ENCODE assay signal across 15 cellular contexts in the genomic region with DNA sequence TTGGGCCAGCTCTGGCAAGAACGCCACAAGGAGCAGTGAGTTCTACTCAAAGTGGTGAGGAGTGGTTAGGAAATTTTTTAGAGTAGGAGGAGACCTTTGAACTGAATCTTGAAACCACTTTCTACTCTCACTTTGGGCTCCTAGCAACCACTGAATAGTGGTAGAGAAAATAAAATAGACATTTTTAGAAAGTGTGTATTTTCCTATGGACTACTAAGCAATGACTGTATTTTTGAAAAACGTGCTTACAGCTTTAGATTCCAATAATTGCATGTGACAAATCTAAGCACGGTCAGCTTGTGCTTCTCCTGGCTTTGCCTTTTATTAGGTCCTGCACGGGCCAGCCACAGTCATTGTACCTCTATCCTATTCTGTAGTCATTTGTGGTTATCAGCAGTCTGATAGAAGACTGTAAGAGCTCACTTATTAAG. TPM values are rescaled to one million over a fixed set of nuclear protein-coding genes. Genes with fewer than 3 reads are reported as not detected.
A peak's percentile ranks its signal among the peaks of the same experiment; 100 is the strongest.
DNase-seq lines count a peak whose midpoint lies in the region; ATAC-seq and TF ChIP-seq lines count a peak whose summit lies in the region.
"Had no signal": no experiment of that assay in that cellular context is flagged by ENCODE, and none has a peak within 500 bp of the region (broad histone marks: within the 10 kb centered on the region; RNA-seq: fewer than 3 reads in every experiment).

No MANE protein-coding gene starts in this region.

- ATAC-seq in Right ventricle myocardium superior (ENCODE audit: poor library complexity): no peak
- ATAC-seq in HG02981 (IDR thresholded peaks at IDR 0.05; ENCODE audit: unreplicated experiment): peak; percentile 52
- ATAC-seq: HCT116 had no signal

- H3K4me1 ChIP-seq in left ventricle myocardium inferior: peaks cover 69% of the 10 kb centered on the region
- H3K4me1 ChIP-seq in uterus: no peaks in the 10 kb centered on the region

- H3K27me3 Mint-ChIP-seq in activated CD4-positive, alpha-beta T cell treated with anti-CD3 and anti-CD28 coated beads, Interleukin-2, amount 10 ng/mL, durations not matched to agents 7 days and 5 days: peaks cover 2% of the 10 kb centered on the region

- CTCF ChIA-PET in activated CD4-positive, alpha-beta T cell treated with anti-CD3 and anti-CD28 coated beads, Interleukin-2, amount 10 ng/mL, durations not matched to agents 7 days and 5 days (lab: Charles Lee): interaction anchor here (0.8 kb wide), 1 partner anchor 15 kb away, joined by 3 read pairs; no protein-coding TSS in a partner anchor

- TF ChIP-seq CTCF in left ventricle myocardium inferior (IDR thresholded peaks at IDR 0.05; ENCODE audit: borderline replicate concordance) (no peak), choroid plexus epithelial cell (conservative IDR thresholded peaks at IDR 0.05; ENCODE audit: low read depth, low read length) (no peak), uterus (IDR thresholded peaks at IDR 0.05) (no peak)

- DNase-seq in left ventricle myocardium inferior (no peak), Right ventricle myocardium superior (no peak), choroid plexus epithelial cell (ENCODE audit: low read depth) (peak; percentile 70), uterus (no peak), islet precursor cell (no peak), H4 (ENCODE audit: low spot score) (no peak)
- no peak for DNase-seq in activated CD4-positive, alpha-beta T cell treated with anti-CD3 and anti-CD28 coated beads, Interleukin-2, amount 10 ng/mL, durations not matched to agents 7 days and 5 days
- DNase-seq: activated T-cell treated with anti-CD3 and anti-CD28 coated beads, Interleukin-2, amount 50 U/mL, for 72 hours; KG1; NCI-H510A treated with DMSO at 0.1 percent for 48 hours; T-helper 2 cell had no signal

- H3K4me3 Mint-ChIP-seq in activated CD4-positive, alpha-beta T cell treated with anti-CD3 and anti-CD28 coated beads, Interleukin-2, amount 10 ng/mL, durations not matched to agents 7 days and 5 days: no peak overlapping the region
- H3K4me3 Mint-ChIP-seq: activated T-cell treated with anti-CD3 and anti-CD28 coated beads, Interleukin-2, amount 50 U/mL, for 72 hours had no signal

- H3K27ac ChIP-seq in left ventricle myocardium inferior (replicated peaks) (peak overlapping the region; percentile 74), uterus (peak overlapping the region; percentile 17 to 35)

- H3K4me1 Mint-ChIP-seq in activated CD4-positive, alpha-beta T cell treated with anti-CD3 and anti-CD28 coated beads, Interleukin-2, amount 10 ng/mL, durations not matched to agents 7 days and 5 days: peaks cover 57% of the 10 kb centered on the region

- POLR2A ChIA-PET in activated CD4-positive, alpha-beta T cell treated with anti-CD3 and anti-CD28 coated beads, Interleukin-2, amount 10 ng/mL, durations not matched to agents 7 days and 5 days (lab: Charles Lee): no interaction called here

- H3K36me3 ChIP-seq in left ventricle myocardium inferior (no peaks in the 10 kb centered on the region), uterus (no peaks in the 10 kb centered on the region)

- H3K9me3 Mint-ChIP-seq in activated CD4-positive, alpha-beta T cell treated with anti-CD3 and anti-CD28 coated beads, Interleukin-2, amount 10 ng/mL, durations not matched to agents 7 days and 5 days: peaks cover 3% of the 10 kb centered on the region
- H3K9me3 Mint-ChIP-seq: activated T-cell treated with anti-CD3 and anti-CD28 coated beads, Interleukin-2, amount 50 U/mL, for 72 hours had no signal

- H3K4me3 ChIP-seq in left ventricle myocardium inferior (no peak overlapping the region), choroid plexus epithelial cell (ENCODE audit: low read depth, low read length) (no peak overlapping the region), uterus (no peak overlapping the region)

- no peak for TF ChIP-seq POLR2A in uterus (IDR thresholded peaks at IDR 0.05)

- H3K9me3 ChIP-seq in left ventricle myocardium inferior (replicated peaks): no peaks in the 10 kb centered on the region
- no peaks in the 10 kb centered on the region for H3K9me3 ChIP-seq in uterus

- intact Hi-C loops in left ventricle myocardium inferior (cut with micrococcal nuclease) (no loop called here), Right ventricle myocardium superior (cut with DNase I) (no loop called here), uterus (cut with DNase I; ENCODE audit: low total_unique reads) (no loop called here)

- no peak overlapping the region for H3K27ac Mint-ChIP-seq in activated CD4-positive, alpha-beta T cell treated with anti-CD3 and anti-CD28 coated beads, Interleukin-2, amount 10 ng/mL, durations not matched to agents 7 days and 5 days
- H3K27ac Mint-ChIP-seq: activated T-cell treated with anti-CD3 and anti-CD28 coated beads, Interleukin-2, amount 50 U/mL, for 72 hours had no signal

- H3K27me3 ChIP-seq in left ventricle myocardium inferior (ENCODE audit: low read depth) (no peaks in the 10 kb centered on the region), uterus (no peaks in the 10 kb centered on the region)

- peaks cover 3% of the 10 kb centered on the region for H3K36me3 Mint-ChIP-seq in activated CD4-positive, alpha-beta T cell treated with anti-CD3 and anti-CD28 coated beads, Interleukin-2, amount 10 ng/mL, durations not matched to agents 7 days and 5 days (ENCODE audit: low read depth)

RNA-seq across cellular contexts. Expression of gene IFNGR1, which starts 8.7 kb away (rescaled TPM):
- total RNA-seq in left ventricle myocardium inferior: 97.6 TPM
- 99.9 TPM for total RNA-seq in Right ventricle myocardium superior
- 100 to 1,000 TPM in 2 of 4 donors, 10 to 100 TPM in 2; 53.5 to 122 (median 94.9) TPM for total RNA-seq in uterus
- 10 to 100 TPM; 18.7 to 21.1 TPM for total RNA-seq in activated CD4-positive, alpha-beta T cell treated with anti-CD3 and anti-CD28 coated beads, Interleukin-2, amount 10 ng/mL, durations not matched to agents 7 days and 5 days
- 21.9 and 39.1 TPM in 2 replicates for total RNA-seq in H4 (2014; rRNA removed; shearing (Covaris generic))

RNA-seq across cellular contexts. Expression of gene IL22RA2, which starts 54.4 kb away (rescaled TPM):
- not detected for total RNA-seq in left ventricle myocardium inferior
- not detected for total RNA-seq in Right ventricle myocardium superior
- total RNA-seq in uterus: not detected
- total RNA-seq in activated CD4-positive, alpha-beta T cell treated with anti-CD3 and anti-CD28 coated beads, Interleukin-2, amount 10 ng/mL, durations not matched to agents 7 days and 5 days: not detected
- total RNA-seq in H4 (2014; rRNA removed; shearing (Covaris generic)): not detected in 2 replicates
- total RNA-seq: activated T-cell treated with anti-CD3 and anti-CD28 coated beads, Interleukin-2, amount 50 U/mL, for 72 hours; dermis microvascular lymphatic vessel endothelial cell; ureter had no signal
